Comparison of ENCODE assay signal across 17 cellular contexts in genomic region chr1:35675773-35676172, GRCh38. TPM values are rescaled to one million over a fixed set of nuclear protein-coding genes. Genes with fewer than 3 reads are reported as not detected.
DNase-seq lines count a peak whose midpoint lies in the region; ATAC-seq, FAIRE-seq and TF ChIP-seq lines count a peak whose summit lies in the region.
"Had no signal": no experiment of that assay in that cellular context is flagged by ENCODE, and none has a peak within 500 bp of the region (broad histone marks: within the 10 kb centered on the region; RNA-seq: fewer than 3 reads in every experiment).

No MANE protein-coding gene starts in this region.

- H3K4me3 Mint-ChIP-seq in activated CD4-positive, alpha-beta T cell treated with anti-CD3 and anti-CD28 coated beads, Interleukin-2, amount 10 ng/mL, durations not matched to agents 7 days and 5 days, result no peak overlapping the region
- no peak overlapping the region for H3K4me3 Mint-ChIP-seq in activated CD4-positive, alpha-beta memory T cell treated with anti-CD3 and anti-CD28 coated beads, Interleukin-2, amount 10 ng/mL, durations not matched to agents 7 days and 5 days
- H3K4me3 Mint-ChIP-seq: CD4-positive, alpha-beta memory T cell had no signal

- no peak overlapping the region for H4K91ac ChIP-seq in IMR-90 (ENCODE audit: insufficient read depth, low read depth, low read length)

- no peak overlapping the region for H2BK5ac ChIP-seq in IMR-90 (ENCODE audit: low read depth, low read length, poor library complexity, severe bottlenecking)

- no peak overlapping the region for H3K4ac ChIP-seq in IMR-90 (ENCODE audit: low read depth, low read length)

- H2BK120ac ChIP-seq in IMR-90 (ENCODE audit: low read depth, low read length), result no peak overlapping the region

- FAIRE-seq in K562 (lab: Jason Lieb, UNC), result no peak

- in situ Hi-C loops in IMR-90 (cut with MboI; ENCODE audit: low sequenced_read_pairs), result no loop called here
- in situ Hi-C loops in K562 (cut with MboI), result no loop called here

- TF ChIP-seq RAD21 in IMR-90 (IDR thresholded peaks at IDR 0.05; ENCODE audit: low read length), result no peak
- no peak for TF ChIP-seq RAD21 in K562 (CRISPR knock-in tag; conservative IDR thresholded peaks at IDR 0.05 in 1 of 2, IDR thresholded peaks at IDR 0.05 in 1 of 2)

- no peak for TF ChIP-seq EP300 in K562 (IDR thresholded peaks at IDR 0.05; ENCODE audit: low read length)

- no peak overlapping the region for H4K5ac ChIP-seq in IMR-90 (ENCODE audit: low read depth, low read length)

- no peak overlapping the region for H2AFZ ChIP-seq in IMR-90 (replicated peaks; ENCODE audit: low read length, poor library complexity)
- no peak overlapping the region for H2AFZ ChIP-seq in K562 (ENCODE audit: low read depth, low read length)
- H2AFZ ChIP-seq: PC-9 had no signal

- peaks cover 27% of the 10 kb centered on the region for H3K27me3 ChIP-seq in IMR-90 (ENCODE audit: control insufficient read depth, insufficient read depth, low read length)
- H3K27me3 ChIP-seq in K562 (ENCODE audit: control insufficient read depth in 2 of 2, insufficient read depth in 2 of 2, low read length in 2 of 2), result peaks cover 11 to 12% of the 10 kb centered on the region in 2 experiments; a peak in 3 of 5 replicates
- no peaks in the 10 kb centered on the region for H3K27me3 ChIP-seq in prostate gland (replicated peaks; ENCODE audit: insufficient read depth)
- H3K27me3 ChIP-seq: BE2C had no signal

- no CpG with 5 or more reads among the region's 1 CpG for WGBS in IMR-90 (ENCODE audit: extremely low coverage in 2 of 2, insufficient read length in 1 of 2), 2 experiments
- WGBS in K562 (ENCODE audit: insufficient coverage, low coverage, missing lambda C conversion rate), result 43% methylated on average over 1 of the region's 1 CpG
- 89% methylated on average over 1 of the region's 1 CpG for WGBS in prostate gland

- H3K9me3 Mint-ChIP-seq in activated CD4-positive, alpha-beta T cell treated with anti-CD3 and anti-CD28 coated beads, Interleukin-2, amount 10 ng/mL, durations not matched to agents 7 days and 5 days, result no peaks in the 10 kb centered on the region
- no peaks in the 10 kb centered on the region for H3K9me3 Mint-ChIP-seq in activated CD4-positive, alpha-beta memory T cell treated with anti-CD3 and anti-CD28 coated beads, Interleukin-2, amount 10 ng/mL, durations not matched to agents 7 days and 5 days

- POLR2A ChIA-PET in IMR-90 (lab: Charles Lee; ENCODE audit: unreplicated experiment), result no interaction called here
- POLR2A ChIA-PET in K562 (lab: Yijun Ruan, JAX), result interaction anchor here (0.9 to 1.0 kb wide), 2 partner anchors 15 to 40 kb away, joined by 3 to 4 read pairs; no protein-coding TSS in a partner anchor
- POLR2A ChIA-PET in activated CD4-positive, alpha-beta T cell treated with anti-CD3 and anti-CD28 coated beads, Interleukin-2, amount 10 ng/mL, durations not matched to agents 7 days and 5 days (lab: Charles Lee), result no interaction called here
- POLR2A ChIA-PET in activated CD4-positive, alpha-beta memory T cell treated with anti-CD3 and anti-CD28 coated beads, Interleukin-2, amount 10 ng/mL, durations not matched to agents 7 days and 5 days (lab: Charles Lee), result no interaction called here

- no peak overlapping the region for H3K27ac Mint-ChIP-seq in activated CD4-positive, alpha-beta T cell treated with anti-CD3 and anti-CD28 coated beads, Interleukin-2, amount 10 ng/mL, durations not matched to agents 7 days and 5 days
- H3K27ac Mint-ChIP-seq in activated CD4-positive, alpha-beta memory T cell treated with anti-CD3 and anti-CD28 coated beads, Interleukin-2, amount 10 ng/mL, durations not matched to agents 7 days and 5 days, result no peak overlapping the region

- H3K9ac ChIP-seq in IMR-90 (ENCODE audit: low read depth, low read length) (no peak overlapping the region), K562 (ENCODE audit: insufficient read depth in 1 of 2, low read depth in 2 of 2, low read length in 2 of 2) (no peak overlapping the region)
- H3K9ac ChIP-seq: SK-N-SH had no signal

- H3K36me3 Mint-ChIP-seq in activated CD4-positive, alpha-beta T cell treated with anti-CD3 and anti-CD28 coated beads, Interleukin-2, amount 10 ng/mL, durations not matched to agents 7 days and 5 days (ENCODE audit: low read depth), result no peaks in the 10 kb centered on the region
- H3K36me3 Mint-ChIP-seq in activated CD4-positive, alpha-beta memory T cell treated with anti-CD3 and anti-CD28 coated beads, Interleukin-2, amount 10 ng/mL, durations not matched to agents 7 days and 5 days (ENCODE audit: low read depth), result no peaks in the 10 kb centered on the region
- H3K36me3 Mint-ChIP-seq: CD4-positive, alpha-beta memory T cell had no signal

- no peak overlapping the region for H2AK5ac ChIP-seq in IMR-90 (ENCODE audit: low read depth, low read length)

- dilution Hi-C loops in IMR-90 (cut with HindIII; ENCODE audit: low sequenced_read_pairs, unreplicated experiment), result no loop called here

- no peaks in the 10 kb centered on the region for H3K4me1 ChIP-seq in IMR-90 (ENCODE audit: control insufficient read depth, insufficient read depth, low read length)
- peaks cover 5 to 8% of the 10 kb centered on the region in 2 experiments; a peak in 3 of 5 replicates for H3K4me1 ChIP-seq in K562 (replicated peaks in 1 of 2; ENCODE audit: control insufficient read depth in 2 of 2, insufficient read depth in 2 of 2, low read length in 2 of 2)
- no peaks in the 10 kb centered on the region for H3K4me1 ChIP-seq in prostate gland (replicated peaks)
- H3K4me1 ChIP-seq: BE2C, HAP-1 had no signal

- H3K79me2 ChIP-seq in K562 (ENCODE audit: control insufficient read depth, insufficient read depth, low read length), result no peaks in the 10 kb centered on the region

- H3K23ac ChIP-seq in IMR-90 (ENCODE audit: low read depth, low read length), result no peak overlapping the region

- TF ChIP-seq POLR2A in IMR-90 (IDR thresholded peaks at IDR 0.05; ENCODE audit: low read depth, low read length) (no peak), K562 (conservative IDR thresholded peaks at IDR 0.05) (no peak), prostate gland (IDR thresholded peaks at IDR 0.05) (no peak)

- ATAC-seq in IMR-90 (ENCODE audit: low read depth) (no peak), K562 (no peak)

- H3K56ac ChIP-seq in IMR-90 (ENCODE audit: extremely low read depth, insufficient read depth, low read length), result no peak overlapping the region

- no peak overlapping the region for H3K14ac ChIP-seq in IMR-90 (replicated peaks; ENCODE audit: low read depth, low read length)

- CTCF ChIA-PET in IMR-90 (lab: Yijun Ruan, JAX) (no interaction called here), K562 (lab: Yijun Ruan, JAX; ENCODE audit: low intra/inter-chr PET ratio) (no interaction called here)
- CTCF ChIA-PET in activated CD4-positive, alpha-beta T cell treated with anti-CD3 and anti-CD28 coated beads, Interleukin-2, amount 10 ng/mL, durations not matched to agents 7 days and 5 days (lab: Charles Lee), result interaction anchor here (1.3 kb wide), 1 partner anchor 10 kb away, joined by 3 read pairs; no protein-coding TSS in a partner anchor
- CTCF ChIA-PET in activated CD4-positive, alpha-beta memory T cell treated with anti-CD3 and anti-CD28 coated beads, Interleukin-2, amount 10 ng/mL, durations not matched to agents 7 days and 5 days (lab: Charles Lee), result no interaction called here

- H3K4me2 ChIP-seq in IMR-90 (ENCODE audit: low read depth, low read length) (no peak overlapping the region), K562 (ENCODE audit: insufficient read depth, low read length) (no peak overlapping the region)
- H3K4me2 ChIP-seq: PC-9, SK-N-SH had no signal

- peaks cover 5% of the 10 kb centered on the region for H3K4me1 Mint-ChIP-seq in activated CD4-positive, alpha-beta T cell treated with anti-CD3 and anti-CD28 coated beads, Interleukin-2, amount 10 ng/mL, durations not matched to agents 7 days and 5 days
- peaks cover 4% of the 10 kb centered on the region for H3K4me1 Mint-ChIP-seq in activated CD4-positive, alpha-beta memory T cell treated with anti-CD3 and anti-CD28 coated beads, Interleukin-2, amount 10 ng/mL, durations not matched to agents 7 days and 5 days

- H2BK20ac ChIP-seq in IMR-90 (ENCODE audit: low read depth, low read length), result no peak overlapping the region

- BruUV-seq in IMR-90 (replicated peaks; lab: Mats Ljungman, UMichigan), result no TSS peak
- no TSS peak for BruUV-seq in K562 (replicated peaks; lab: Mats Ljungman, UMichigan)

- intact Hi-C loops in IMR-90 (cut with micrococcal nuclease), result no loop called here
- intact Hi-C loops in K562 (cut with micrococcal nuclease), result no loop called here
- intact Hi-C loops in prostate gland (cut with DNase I), result no loop called here

- TF ChIP-seq CTCF in IMR-90 (conservative IDR thresholded peaks at IDR 0.05; ENCODE audit: low read depth, low read length) (no peak), K562 (IDR thresholded peaks at IDR 0.05 in 2 of 3, conservative IDR thresholded peaks at IDR 0.05 in 1 of 3; ENCODE audit: insufficient read depth in 2 of 3, low read depth in 1 of 3, low read length in 3 of 3) (no peak), prostate gland (IDR thresholded peaks at IDR 0.05) (no peak)

- no peaks in the 10 kb centered on the region for H3K9me3 ChIP-seq in IMR-90 (ENCODE audit: control insufficient read depth, insufficient read depth, low read length)
- no peaks in the 10 kb centered on the region for H3K9me3 ChIP-seq in K562 (replicated peaks; ENCODE audit: control insufficient read depth, insufficient read depth, low read depth, low read length)
- no peaks in the 10 kb centered on the region for H3K9me3 ChIP-seq in prostate gland
- H3K9me3 ChIP-seq: BE2C, HAP-1, SK-N-SH had no signal

- H3K27ac ChIP-seq in IMR-90 (ENCODE audit: insufficient read depth, low read length), result no peak overlapping the region
- no peak overlapping the region for H3K27ac ChIP-seq in K562 (ENCODE audit: extremely low read depth, low read depth, low read length)
- no peak overlapping the region for H3K27ac ChIP-seq in prostate gland
- H3K27ac ChIP-seq: PC-9 had no signal

- no peak overlapping the region for H2BK15ac ChIP-seq in IMR-90 (ENCODE audit: low read depth, low read length)

- H4K20me1 ChIP-seq in IMR-90 (ENCODE audit: insufficient read depth, low read length) (no peaks in the 10 kb centered on the region), K562 (replicated peaks; ENCODE audit: control insufficient read depth, insufficient read depth, low read length) (0 out of 2 replicates have a peak, but pooled peaks cover 3% of the 10 kb centered on the region)

- H3K9me1 ChIP-seq in IMR-90 (ENCODE audit: insufficient read depth, low read length) (no peaks in the 10 kb centered on the region), K562 (ENCODE audit: control insufficient read depth, insufficient read depth, low read length) (no peaks in the 10 kb centered on the region)

- no peaks in the 10 kb centered on the region for H3K79me1 ChIP-seq in IMR-90 (ENCODE audit: low read depth in 1 of 2, low read length in 2 of 2)

- peaks cover 14% of the 10 kb centered on the region for H3K27me3 Mint-ChIP-seq in activated CD4-positive, alpha-beta T cell treated with anti-CD3 and anti-CD28 coated beads, Interleukin-2, amount 10 ng/mL, durations not matched to agents 7 days and 5 days
- H3K27me3 Mint-ChIP-seq in activated CD4-positive, alpha-beta memory T cell treated with anti-CD3 and anti-CD28 coated beads, Interleukin-2, amount 10 ng/mL, durations not matched to agents 7 days and 5 days, result peaks cover 15% of the 10 kb centered on the region

- no peak overlapping the region for H2AK9ac ChIP-seq in IMR-90 (replicated peaks; ENCODE audit: low read depth, low read length, poor library complexity)

- no peak overlapping the region for H3K18ac ChIP-seq in IMR-90 (ENCODE audit: low read depth, low read length)

- H3K4me3 ChIP-seq in IMR-90 (ENCODE audit: insufficient read depth, low read depth, low read length), result no peak overlapping the region
- no peak overlapping the region for H3K4me3 ChIP-seq in K562
- H3K4me3 ChIP-seq in prostate gland, result no peak overlapping the region
- H3K4me3 ChIP-seq: HAP-1, PC-9 had no signal

- peak; percentile 7 for DNase-seq in IMR-90
- DNase-seq in K562 (ENCODE audit: extremely low read depth in 1 of 4, low spot score in 3 of 4), result no peak
- DNase-seq in glomerular visceral epithelial cell (ENCODE audit: extremely low spot score), result peak; percentile 53
- peak; percentile 18 for DNase-seq in superior temporal gyrus (ENCODE audit: extremely low spot score)
- DNase-seq in prostate gland (ENCODE audit: low spot score), result no peak
- no peak for DNase-seq in activated CD4-positive, alpha-beta T cell treated with anti-CD3 and anti-CD28 coated beads, Interleukin-2, amount 10 ng/mL, durations not matched to agents 7 days and 5 days
- no peak for DNase-seq in activated CD4-positive, alpha-beta memory T cell treated with anti-CD3 and anti-CD28 coated beads, Interleukin-2, amount 10 ng/mL, durations not matched to agents 7 days and 5 days
- DNase-seq: BE2C; CD4-positive, alpha-beta memory T cell; DMS79; KBM-7; NCI-H1417 treated with DMSO at 0.1 percent for 48 hours; NCI-H2029; NCI-H774; PC-9; SK-N-SH had no signal

- H3K36me3 ChIP-seq in IMR-90 (ENCODE audit: control insufficient read depth, insufficient read depth, low read length), result no peaks in the 10 kb centered on the region
- H3K36me3 ChIP-seq in K562 (ENCODE audit: control insufficient read depth, insufficient read depth, low read length), result no peaks in the 10 kb centered on the region
- no peaks in the 10 kb centered on the region for H3K36me3 ChIP-seq in prostate gland
- H3K36me3 ChIP-seq: BE2C, HAP-1 had no signal

- H4K8ac ChIP-seq in IMR-90 (ENCODE audit: low read depth in 2 of 2, low read length in 2 of 2), result no peak overlapping the region

RNA-seq across cellular contexts. Expression of gene PSMB2, which starts 34.4 kb away (rescaled TPM):
- total RNA-seq in IMR-90 (2012; rRNA removed), result 23.8 and 28.1 TPM in 2 replicates
- 85.2 and 86.2 TPM in 2 replicates for polyA plus RNA-seq in IMR-90 (2012; rRNA removed)
- 60.7 and 114 TPM in 2 replicates for polyA plus RNA-seq in IMR-90 (2012; cell fraction: cytosol; rRNA removed)
- polyA plus RNA-seq in IMR-90 (2012; cell fraction: nucleus; rRNA removed; ENCODE audit: low replicate concordance), result 20.2 and 34.7 TPM in 2 replicates
- 31.2 and 38.1 TPM in 2 replicates for total RNA-seq in K562 (2011; cell fraction: chromatin; rRNA removed; ENCODE audit: low replicate concordance)
- total RNA-seq in K562 (2011; cell fraction: nucleolus; rRNA removed), result 24.7 and 27.5 TPM in 2 replicates
- total RNA-seq in K562 (2011; cell fraction: nucleoplasm; rRNA removed), result 46.6 and 87.8 TPM in 2 replicates
- 71.7 and 103 TPM in 2 replicates for total RNA-seq in K562 (2014; rRNA removed)
- total RNA-seq in K562 (2014; rRNA removed; fragmentation: Illumina TruSeq; extraction: Trizol), result 144 and 145 TPM in 2 replicates
- 140 and 155 TPM in 2 replicates for total RNA-seq in K562 (2015; rRNA removed; fragmentation: Illumina TruSeq; extraction: Trizol)
- total RNA-seq in K562 (2021), result 231 and 235 TPM in 2 replicates
- polyA plus RNA-seq in K562 (2011; rRNA removed), result 165 and 171 TPM in 2 replicates
- polyA plus RNA-seq in K562 (2011; cell fraction: cytosol; rRNA removed), result 180 and 190 TPM in 2 replicates
- 68.1 and 83.6 TPM in 2 replicates for polyA plus RNA-seq in K562 (2011; cell fraction: nucleus; rRNA removed)
- 147 and 203 TPM in 2 replicates for polyA plus RNA-seq in K562 (2012)
- 283 and 321 TPM in 2 replicates for polyA plus RNA-seq in K562 (2014; fragmentation: Illumina TruSeq; extraction: Trizol)
- 100 to 1,000 TPM; 499 to 543 TPM for polyA plus RNA-seq in K562 (2014; fragmentation: Nextera tagmentation; extraction: Ambion mirVana)
- 150 and 162 TPM in 2 replicates for polyA plus RNA-seq in K562 (2014; rRNA removed)
- 117 and 126 TPM in 2 replicates for polyA minus RNA-seq in K562 (2011; rRNA and poly(A)+ RNA removed)
- 108 and 118 TPM in 2 replicates for polyA minus RNA-seq in K562 (2011; cell fraction: cytosol; rRNA and poly(A)+ RNA removed)
- 13.2 and 23.4 TPM in 2 replicates for polyA minus RNA-seq in K562 (2011; cell fraction: nucleus; rRNA and poly(A)+ RNA removed)
- 10 to 100 TPM; 53.6 to 64.8 TPM for total RNA-seq in prostate gland
- total RNA-seq in activated CD4-positive, alpha-beta T cell treated with anti-CD3 and anti-CD28 coated beads, Interleukin-2, amount 10 ng/mL, durations not matched to agents 7 days and 5 days, result 10 to 100 TPM; 78.6 to 95.7 TPM
- total RNA-seq in activated CD4-positive, alpha-beta memory T cell treated with anti-CD3 and anti-CD28 coated beads, Interleukin-2, amount 10 ng/mL, durations not matched to agents 7 days and 5 days, result 10 to 100 TPM; 76.4 to 78.1 TPM

RNA-seq across cellular contexts. Expression of gene C1orf216, which starts 42.9 kb away (rescaled TPM):
- 16.7 and 20.0 TPM in 2 replicates for total RNA-seq in IMR-90 (2012; rRNA removed)
- 10.1 and 13.4 TPM in 2 replicates for polyA plus RNA-seq in IMR-90 (2012; rRNA removed)
- 7.8 and 9.5 TPM in 2 replicates for polyA plus RNA-seq in IMR-90 (2012; cell fraction: cytosol; rRNA removed)
- 11.6 and 20.0 TPM in 2 replicates for polyA plus RNA-seq in IMR-90 (2012; cell fraction: nucleus; rRNA removed; ENCODE audit: low replicate concordance)
- total RNA-seq in K562 (2011; cell fraction: chromatin; rRNA removed; ENCODE audit: low replicate concordance), result 46.1 and 50.8 TPM in 2 replicates
- total RNA-seq in K562 (2011; cell fraction: nucleolus; rRNA removed), result 24.2 and 26.6 TPM in 2 replicates
- 52.4 and 67.3 TPM in 2 replicates for total RNA-seq in K562 (2011; cell fraction: nucleoplasm; rRNA removed)
- total RNA-seq in K562 (2014; rRNA removed), result 15.4 and 16.0 TPM in 2 replicates
- total RNA-seq in K562 (2014; rRNA removed; fragmentation: Illumina TruSeq; extraction: Trizol), result 15.0 and 16.4 TPM in 2 replicates
- total RNA-seq in K562 (2015; rRNA removed; fragmentation: Illumina TruSeq; extraction: Trizol), result 12.8 and 13.1 TPM in 2 replicates
- total RNA-seq in K562 (2021), result 15.1 and 19.0 TPM in 2 replicates
- 20.8 and 25.1 TPM in 2 replicates for polyA plus RNA-seq in K562 (2011; rRNA removed)
- polyA plus RNA-seq in K562 (2011; cell fraction: cytosol; rRNA removed), result 17.4 and 22.7 TPM in 2 replicates
- 48.8 and 49.3 TPM in 2 replicates for polyA plus RNA-seq in K562 (2011; cell fraction: nucleus; rRNA removed)
- polyA plus RNA-seq in K562 (2012), result 14.1 and 18.8 TPM in 2 replicates
- 12.4 and 15.7 TPM in 2 replicates for polyA plus RNA-seq in K562 (2014; fragmentation: Illumina TruSeq; extraction: Trizol)
- 1 to 10 TPM; 3.4 to 4.7 TPM for polyA plus RNA-seq in K562 (2014; fragmentation: Nextera tagmentation; extraction: Ambion mirVana)
- 20.3 and 20.5 TPM in 2 replicates for polyA plus RNA-seq in K562 (2014; rRNA removed)
- 44.1 and 54.0 TPM in 2 replicates for polyA minus RNA-seq in K562 (2011; rRNA and poly(A)+ RNA removed)
- 12.3 and 14.6 TPM in 2 replicates for polyA minus RNA-seq in K562 (2011; cell fraction: cytosol; rRNA and poly(A)+ RNA removed)
- polyA minus RNA-seq in K562 (2011; cell fraction: nucleus; rRNA and poly(A)+ RNA removed), result 8.9 and 10.1 TPM in 2 replicates
- total RNA-seq in prostate gland, result 10 to 100 TPM; 10.1 to 12.9 TPM
- 10 to 100 TPM; 13.2 to 14.2 TPM for total RNA-seq in activated CD4-positive, alpha-beta T cell treated with anti-CD3 and anti-CD28 coated beads, Interleukin-2, amount 10 ng/mL, durations not matched to agents 7 days and 5 days
- 10 to 100 TPM; 12.2 to 13.1 TPM for total RNA-seq in activated CD4-positive, alpha-beta memory T cell treated with anti-CD3 and anti-CD28 coated beads, Interleukin-2, amount 10 ng/mL, durations not matched to agents 7 days and 5 days

Comparison
In these comparisons a context has a peak if more than half of its experiments do, and no peak if none do; other contexts are left out.
1. DNase-seq: peak in IMR-90 (single experiment), glomerular visceral epithelial cell (single experiment) and superior temporal gyrus (single experiment); none in K562 (0 of 4), prostate gland (single experiment), activated CD4-positive, alpha-beta T cell treated with anti-CD3 and anti-CD28 coated beads, Interleukin-2, amount 10 ng/mL, durations not matched to agents 7 days and 5 days (single experiment) and activated CD4-positive, alpha-beta memory T cell treated with anti-CD3 and anti-CD28 coated beads, Interleukin-2, amount 10 ng/mL, durations not matched to agents 7 days and 5 days (single experiment).